8 cellular contexts compared by ENCODE assay signal in the genomic region with DNA sequence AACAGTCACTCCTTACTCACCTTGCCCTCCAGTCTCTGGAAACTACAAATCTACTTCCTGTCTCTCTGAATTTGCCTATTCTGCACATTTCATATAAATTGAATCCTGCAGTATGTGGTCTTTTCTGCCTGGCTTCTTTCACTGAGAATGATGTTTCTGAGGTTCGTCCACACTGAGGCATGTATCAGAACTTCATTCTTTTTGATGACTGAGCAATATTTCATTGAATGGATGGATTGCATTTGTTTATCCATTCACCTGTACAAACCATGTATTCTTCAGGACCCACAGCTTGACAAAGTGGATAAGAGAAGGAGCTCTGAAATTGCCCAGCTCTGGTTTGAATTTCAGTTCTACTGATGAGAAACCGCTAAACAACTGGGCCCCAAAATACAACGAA.
"Had no signal": no experiment of that assay in that cellular context is flagged by ENCODE, and none has a peak within 500 bp of the region (broad histone marks: within the 10 kb centered on the region; RNA-seq: fewer than 3 reads in every experiment).

No MANE protein-coding gene starts in this region.

- ATAC-seq: GM23338, HCT116 had no signal

- H3K9me3 ChIP-seq: HAP-1 had no signal

- DNase-seq: H7, HFFc6, Kasumi-1, KG1 had no signal

- H3K4me1 ChIP-seq: HAP-1 had no signal

- H3K4me2 ChIP-seq: GM23338 had no signal

- H3K27ac ChIP-seq: HL-60 had no signal

- H3K4me3 ChIP-seq: GM23338, HAP-1 had no signal

- H2AFZ ChIP-seq: GM23338 had no signal

- H3K36me3 ChIP-seq: HAP-1 had no signal
